1 cellular context compared by ENCODE assay signal in genomic region chr6:7909323-7910276, GRCh38.
TF ChIP-seq lines count a peak whose summit lies in the region.

No MANE protein-coding gene starts in this region.

TF ChIP-seq in HepG2, 621 proteins besides CTCF, POLR2A, EP300 and RAD21 (continued from another document and continues in another):
- TF ChIP-seq CERS6 (CRISPR knock-in tag; IDR thresholded peaks at IDR 0.05) (no peak), ETV5 (CRISPR knock-in tag; IDR thresholded peaks at IDR 0.05; ENCODE audit: borderline replicate concordance) (peak; percentile 89), ZBTB44 (CRISPR knock-in tag; IDR thresholded peaks at IDR 0.05) (0 out of 2 replicates have a peak, but pooled peaks have one; percentile 82), ZNF737 (CRISPR knock-in tag; IDR thresholded peaks at IDR 0.05; ENCODE audit: borderline replicate concordance) (peak; percentile 90; the same call in 1 of the 2 replicates), REXO4 (CRISPR knock-in tag; IDR thresholded peaks at IDR 0.05; ENCODE audit: borderline replicate concordance) (peak; percentile 28; the same call in 1 of the 2 replicates), MYC (CRISPR knock-in tag; IDR thresholded peaks at IDR 0.05; ENCODE audit: borderline replicate concordance) (peak; percentile 99), ZFP82 (CRISPR knock-in tag; IDR thresholded peaks at IDR 0.05; ENCODE audit: borderline replicate concordance) (peak; percentile 97; the same call in 1 of the 2 replicates), ZSCAN20 (CRISPR knock-in tag; IDR thresholded peaks at IDR 0.05; ENCODE audit: borderline replicate concordance) (peak; percentile 79; the same call in 1 of the 2 replicates), SNAPC4 (CRISPR knock-in tag; IDR thresholded peaks at IDR 0.05) (no peak), HOXD1 (CRISPR knock-in tag; IDR thresholded peaks at IDR 0.05) (peak; percentile 48; the same call in 1 of the 2 replicates), TFDP1 (CRISPR knock-in tag; IDR thresholded peaks at IDR 0.05; ENCODE audit: borderline replicate concordance) (peak; percentile 89), GTF3A (CRISPR knock-in tag; conservative IDR thresholded peaks at IDR 0.05) (no peak), CENPT (CRISPR knock-in tag; IDR thresholded peaks at IDR 0.05; ENCODE audit: low read depth) (peak; percentile 82; the same call in 1 of the 2 replicates), TBX2 (CRISPR knock-in tag; IDR thresholded peaks at IDR 0.05; ENCODE audit: borderline replicate concordance) (peak; percentile 91), ZNF431 (CRISPR knock-in tag; IDR thresholded peaks at IDR 0.05; ENCODE audit: borderline replicate concordance, low read depth) (no peak), KIAA2018 (CRISPR knock-in tag; IDR thresholded peaks at IDR 0.05; ENCODE audit: borderline replicate concordance) (no peak), ARNTL (CRISPR knock-in tag; IDR thresholded peaks at IDR 0.05) (peak; percentile 82), ZBTB38 (CRISPR knock-in tag; IDR thresholded peaks at IDR 0.05) (0 out of 2 replicates have a peak, but pooled peaks have one; percentile 46), ZNF597 (CRISPR knock-in tag; IDR thresholded peaks at IDR 0.05) (no peak), HOXA9 (CRISPR knock-in tag; IDR thresholded peaks at IDR 0.05; ENCODE audit: borderline replicate concordance) (peak; percentile 89), ZNF124 (CRISPR knock-in tag; IDR thresholded peaks at IDR 0.05) (peak; percentile 81), GPN1 (CRISPR knock-in tag; IDR thresholded peaks at IDR 0.05; ENCODE audit: borderline replicate concordance) (peak; percentile 93; the same call in 1 of the 2 replicates), ZNF850 (CRISPR knock-in tag; conservative IDR thresholded peaks at IDR 0.05) (no peak), RBM22 (optimal IDR thresholded peaks at IDR 0.05; ENCODE audit: low read length) (peak; percentile 17), SMAD1 (CRISPR knock-in tag; IDR thresholded peaks at IDR 0.05; ENCODE audit: borderline replicate concordance, low read depth) (no peak; the same call in 1 of the 2 replicates), BRF2 (CRISPR knock-in tag; IDR thresholded peaks at IDR 0.05) (peak; percentile 55; the same call in 1 of the 2 replicates), PHF5A (CRISPR knock-in tag; IDR thresholded peaks at IDR 0.05; ENCODE audit: low read depth, unreplicated experiment) (peak; percentile 40), ATF1 (CRISPR knock-in tag; IDR thresholded peaks at IDR 0.05) (no peak), ELF3 (CRISPR knock-in tag; IDR thresholded peaks at IDR 0.05) (peak; percentile 81), ZNF468 (CRISPR knock-in tag; IDR thresholded peaks at IDR 0.05) (no peak), GLI4 (CRISPR knock-in tag; IDR thresholded peaks at IDR 0.05; ENCODE audit: borderline replicate concordance) (peak; percentile 92; the same call in 1 of the 2 replicates), ARHGAP35 (CRISPR knock-in tag; IDR thresholded peaks at IDR 0.05; ENCODE audit: borderline replicate concordance) (peak; percentile 94), ZNF558 (CRISPR knock-in tag; IDR thresholded peaks at IDR 0.05; ENCODE audit: borderline replicate concordance) (peak; percentile 65; the same call in 1 of the 2 replicates), SP140L (CRISPR knock-in tag; IDR thresholded peaks at IDR 0.05; ENCODE audit: borderline replicate concordance) (no peak)
- TF ChIP-seq, protein P1, sequence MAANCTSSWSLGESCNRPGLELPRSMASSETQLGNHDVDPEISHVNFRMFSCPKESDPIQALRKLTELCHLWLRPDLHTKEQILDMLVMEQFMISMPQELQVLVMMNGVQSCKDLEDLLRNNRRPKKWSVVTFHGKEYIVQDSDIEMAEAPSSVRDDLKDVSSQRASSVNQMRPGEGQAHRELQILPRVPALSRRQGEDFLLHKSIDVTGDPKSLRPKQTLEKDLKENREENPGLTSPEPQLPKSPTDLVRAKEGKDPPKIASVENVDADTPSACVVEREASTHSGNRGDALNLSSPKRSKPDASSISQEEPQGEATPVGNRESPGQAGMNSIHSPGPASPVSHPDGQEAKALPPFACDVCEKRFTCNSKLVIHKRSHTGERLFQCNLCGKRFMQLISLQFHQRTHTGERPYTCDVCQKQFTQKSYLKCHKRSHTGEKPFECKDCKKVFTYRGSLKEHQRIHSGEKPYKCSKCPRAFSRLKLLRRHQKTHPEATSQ (CRISPR knock-in tag; IDR thresholded peaks at IDR 0.05; ENCODE audit: borderline replicate concordance) = peak; percentile 53; the same call in 1 of the 2 replicates
- TF ChIP-seq, protein P2, sequence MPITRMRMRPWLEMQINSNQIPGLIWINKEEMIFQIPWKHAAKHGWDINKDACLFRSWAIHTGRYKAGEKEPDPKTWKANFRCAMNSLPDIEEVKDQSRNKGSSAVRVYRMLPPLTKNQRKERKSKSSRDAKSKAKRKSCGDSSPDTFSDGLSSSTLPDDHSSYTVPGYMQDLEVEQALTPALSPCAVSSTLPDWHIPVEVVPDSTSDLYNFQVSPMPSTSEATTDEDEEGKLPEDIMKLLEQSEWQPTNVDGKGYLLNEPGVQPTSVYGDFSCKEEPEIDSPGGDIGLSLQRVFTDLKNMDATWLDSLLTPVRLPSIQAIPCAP (CRISPR knock-in tag; IDR thresholded peaks at IDR 0.05; ENCODE audit: low read depth) = 0 out of 2 replicates have a peak, but pooled peaks have one; percentile 78
